ENCODE assay signal across 15 cellular contexts in the genomic region with DNA sequence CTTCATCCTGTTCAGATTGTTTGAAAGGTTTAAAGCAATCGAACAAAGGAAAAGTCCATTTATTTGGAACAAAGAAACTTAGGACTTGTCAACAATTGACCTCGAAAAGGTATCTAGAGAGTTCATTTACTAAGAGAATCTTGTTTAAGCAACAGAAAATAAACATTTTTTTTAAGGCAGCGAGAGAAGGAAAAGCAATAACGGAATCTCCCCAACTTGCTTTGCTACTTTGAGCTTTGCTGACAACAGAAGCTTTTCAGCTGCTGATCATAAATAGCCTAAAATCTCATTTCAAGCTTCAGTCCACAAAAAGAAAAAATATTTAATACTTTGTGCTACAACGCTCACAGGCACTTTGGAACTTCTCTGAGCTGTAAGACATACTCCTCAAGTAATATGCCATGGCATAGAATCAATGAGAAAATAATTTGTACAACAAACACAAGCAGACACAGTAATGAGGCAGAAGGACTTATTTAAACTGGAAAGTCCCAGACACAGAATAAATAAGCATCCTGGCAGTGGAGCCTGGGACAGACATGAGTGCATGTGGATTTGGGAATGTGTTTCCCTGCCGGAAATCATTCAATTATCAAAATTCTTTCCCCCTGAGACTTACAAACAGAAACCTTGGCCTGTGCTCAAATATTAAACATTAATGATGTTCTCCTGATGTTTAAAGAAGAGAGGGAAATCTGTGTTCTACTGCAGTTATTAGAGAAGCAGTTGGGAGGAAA.
DNase-seq lines count a peak whose midpoint lies in the region; ATAC-seq and TF ChIP-seq lines count a peak whose summit lies in the region.
"Had no signal": no experiment of that assay in that cellular context is flagged by ENCODE, and none has a peak within 500 bp of the region (broad histone marks: within the 10 kb centered on the region; RNA-seq: fewer than 3 reads in every experiment).

No MANE protein-coding gene starts in this region.

- DNase-seq in chondrocyte (ENCODE audit: low spot score) (no peak), kidney tubule cell (ENCODE audit: low spot score) (peak; percentile 1), COR-L47 (lab: John Stamatoyannopoulos, UW) (no peak)
- DNase-seq in activated T-cell treated with anti-CD3 and anti-CD28 coated beads, Interleukin-2, amount 50 U/mL, for 4 hours = no peak
- DNase-seq in activated CD4-positive, alpha-beta T cell treated with anti-CD3 and anti-CD28 coated beads, Interleukin-2, amount 50 U/mL, for 48 hours = no peak
- DNase-seq: activated CD8-positive, alpha-beta T cell treated with anti-CD3 and anti-CD28 coated beads for 36 hours; activated naive CD4-positive, alpha-beta T cell treated with Interleukin-2 at 50 U/mL for 16 hours; Calu3; naive B cell; NCI-H2227 treated with DMSO at 0.1 percent for 48 hours; stimulated activated CD4-positive, alpha-beta T cell treated with anti-CD3 and anti-CD28 coated beads, Interleukin-12 subunit alpha, Interleukin-12 subunit beta, amount 100 ng/mL, for 4 hours had no signal

- no peaks in the 10 kb centered on the region for H3K27me3 ChIP-seq in HUES48 (ENCODE audit: control insufficient read depth, insufficient read depth, low read length)
- no peaks in the 10 kb centered on the region for H3K27me3 ChIP-seq in skeletal muscle tissue (ENCODE audit: control insufficient read depth in 3 of 3, insufficient read depth in 3 of 3, low read length in 3 of 3)

- H3K4me1 Mint-ChIP-seq in chondrocyte (ENCODE audit: low read depth) = peaks cover 44% of the 10 kb centered on the region
- H3K4me1 Mint-ChIP-seq in activated T-cell treated with anti-CD3 and anti-CD28 coated beads, Interleukin-2, amount 50 U/mL, for 4 hours (ENCODE audit: low read depth) = no peaks in the 10 kb centered on the region
- H3K4me1 Mint-ChIP-seq: naive B cell had no signal

- peak overlapping the region; percentile 5 for H3K4me3 Mint-ChIP-seq in chondrocyte (ENCODE audit: unreplicated experiment)
- no peak overlapping the region for H3K4me3 Mint-ChIP-seq in activated T-cell treated with anti-CD3 and anti-CD28 coated beads, Interleukin-2, amount 50 U/mL, for 4 hours
- H3K4me3 Mint-ChIP-seq: activated CD8-positive, alpha-beta T cell treated with anti-CD3 and anti-CD28 coated beads for 36 hours; naive B cell; type B pancreatic cell had no signal

- no peaks in the 10 kb centered on the region for H3K36me3 ChIP-seq in HUES48 (ENCODE audit: control insufficient read depth, insufficient read depth, low read length)
- H3K36me3 ChIP-seq in skeletal muscle tissue (ENCODE audit: control insufficient read depth in 3 of 3, insufficient read depth in 3 of 3, low read length in 3 of 3) = no peaks in the 10 kb centered on the region

- no peak overlapping the region for H3K27ac ChIP-seq in HUES48 (ENCODE audit: low read depth, low read length)
- peak overlapping the region; percentile 46 for H3K27ac ChIP-seq in skeletal muscle tissue (ENCODE audit: low read depth, low read length)

- H3K4me3 ChIP-seq in HUES48 (ENCODE audit: low read depth, low read length) = no peak overlapping the region
- no peak overlapping the region for H3K4me3 ChIP-seq in skeletal muscle tissue (ENCODE audit: low read length in 3 of 3)

- H3K9me3 ChIP-seq in HUES48 (ENCODE audit: control insufficient read depth, insufficient read depth, low read length) (no peaks in the 10 kb centered on the region), skeletal muscle tissue (ENCODE audit: control insufficient read depth in 3 of 3, low read length in 3 of 3) (no peaks in the 10 kb centered on the region)

- H3K9ac ChIP-seq in HUES48 (ENCODE audit: low read depth, low read length) (0 out of 2 replicates have a peak overlapping the region, but pooled peaks have one; percentile 23), skeletal muscle tissue (ENCODE audit: low read depth in 1 of 3, low read length in 3 of 3) (no peak overlapping the region)

- TF ChIP-seq CTCF in chondrocyte (IDR thresholded peaks at IDR 0.05) = no peak

- H3K4me1 ChIP-seq in HUES48 (ENCODE audit: control insufficient read depth, insufficient read depth, low read length) (peaks cover 33% of the 10 kb centered on the region), skeletal muscle tissue (ENCODE audit: control insufficient read depth in 3 of 3, insufficient read depth in 3 of 3, low read length in 3 of 3) (no peaks in the 10 kb centered on the region)

- peak overlapping the region; percentile 64 for H3K27ac Mint-ChIP-seq in chondrocyte (ENCODE audit: unreplicated experiment)
- H3K27ac Mint-ChIP-seq: activated CD8-positive, alpha-beta T cell treated with anti-CD3 and anti-CD28 coated beads for 36 hours; naive B cell; type B pancreatic cell had no signal

- no peak for ATAC-seq in HG02870 (IDR thresholded peaks at IDR 0.05; ENCODE audit: unreplicated experiment)
- no peak for ATAC-seq in activated T-cell treated with anti-CD3 and anti-CD28 coated beads, Interleukin-2, amount 50 U/mL, for 4 hours
- ATAC-seq: activated CD8-positive, alpha-beta T cell treated with anti-CD3 and anti-CD28 coated beads for 36 hours had no signal

- no peaks in the 10 kb centered on the region for H3K36me3 Mint-ChIP-seq in chondrocyte (ENCODE audit: low read depth)
- H3K36me3 Mint-ChIP-seq in activated T-cell treated with anti-CD3 and anti-CD28 coated beads, Interleukin-2, amount 50 U/mL, for 4 hours (ENCODE audit: insufficient read depth) = no peaks in the 10 kb centered on the region
- H3K36me3 Mint-ChIP-seq: naive B cell had no signal

- H3K27me3 Mint-ChIP-seq in chondrocyte (ENCODE audit: low read depth) = no peaks in the 10 kb centered on the region
- H3K27me3 Mint-ChIP-seq in activated T-cell treated with anti-CD3 and anti-CD28 coated beads, Interleukin-2, amount 50 U/mL, for 4 hours (ENCODE audit: low read depth) = no peaks in the 10 kb centered on the region
- H3K27me3 Mint-ChIP-seq: activated CD8-positive, alpha-beta T cell treated with anti-CD3 and anti-CD28 coated beads for 36 hours; naive B cell; type B pancreatic cell had no signal

- H3K9me3 Mint-ChIP-seq in chondrocyte (ENCODE audit: low read depth) = no peaks in the 10 kb centered on the region
- H3K9me3 Mint-ChIP-seq in activated T-cell treated with anti-CD3 and anti-CD28 coated beads, Interleukin-2, amount 50 U/mL, for 4 hours = peaks cover 14% of the 10 kb centered on the region
